26 cellular contexts compared by ENCODE assay signal in the genomic region with DNA sequence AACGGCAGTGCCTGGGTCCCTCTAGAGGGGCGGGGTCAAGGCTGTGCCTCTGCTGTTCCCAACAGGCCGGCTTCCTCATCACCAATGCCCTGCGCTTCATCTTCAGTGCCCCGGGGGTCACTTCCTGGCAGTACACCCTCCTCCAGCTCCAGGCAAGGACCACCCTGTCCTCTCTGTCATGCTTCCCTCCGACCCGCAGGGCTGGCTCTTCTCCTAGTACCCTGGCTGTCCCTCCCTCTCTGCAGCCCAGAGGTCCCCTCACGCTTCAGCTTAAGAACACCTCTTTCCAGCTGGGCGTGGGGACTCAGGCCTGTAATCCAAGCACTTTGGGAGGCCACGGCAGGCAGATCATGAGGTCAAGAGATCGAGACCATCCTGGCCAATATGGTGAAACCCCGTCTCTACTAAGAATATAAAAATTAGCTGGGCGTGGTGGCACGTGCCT. TPM values are rescaled to one million over a fixed set of nuclear protein-coding genes. Genes with fewer than 3 reads are reported as not detected.
DNase-seq lines count a peak whose midpoint lies in the region; ATAC-seq and TF ChIP-seq lines count a peak whose summit lies in the region.
"Had no signal": no experiment of that assay in that cellular context is flagged by ENCODE, and none has a peak within 500 bp of the region (broad histone marks: within the 10 kb centered on the region; RNA-seq: fewer than 3 reads in every experiment).

No MANE protein-coding gene starts in this region.

- H3K27me3 ChIP-seq in heart right ventricle (no peaks in the 10 kb centered on the region), right atrium auricular region (no peaks in the 10 kb centered on the region)
- H3K27me3 ChIP-seq: breast epithelium, MG63, neutrophil, suprapubic skin, uterus had no signal

- H3K4me3 ChIP-seq in heart right ventricle (no peak overlapping the region), right atrium auricular region (no peak overlapping the region)
- H3K4me3 ChIP-seq: breast epithelium, K562, lung, MG63, mucosa of descending colon, suprapubic skin, uterus had no signal

- no peak for ATAC-seq in heart right ventricle
- no peak for ATAC-seq in activated naive CD8-positive, alpha-beta T cell treated with anti-CD3 and anti-CD28 coated beads, Interleukin-2, amount 10 ng/mL, durations not matched to agents 7 days and 5 days (ENCODE audit: low read depth)
- ATAC-seq: K562 had no signal

- H3K9me3 Mint-ChIP-seq in activated naive CD8-positive, alpha-beta T cell treated with anti-CD3 and anti-CD28 coated beads, Interleukin-2, amount 10 ng/mL, durations not matched to agents 7 days and 5 days, result no peaks in the 10 kb centered on the region
- H3K9me3 Mint-ChIP-seq in nephron progenitor cell, result no peaks in the 10 kb centered on the region
- H3K9me3 Mint-ChIP-seq in activated T-cell treated with anti-CD3 and anti-CD28 coated beads, Interleukin-2, amount 50 U/mL, for 24 hours, result no peaks in the 10 kb centered on the region

- H3K4me1 ChIP-seq in heart right ventricle (peaks cover 18 to 65% (median 51%) of the 10 kb centered on the region in 9 donors), right atrium auricular region (peaks cover 0 to 55% of the 10 kb centered on the region in 2 donors)
- H3K4me1 ChIP-seq: breast epithelium, uterus had no signal

- TF ChIP-seq CTCF in heart right ventricle (IDR thresholded peaks at IDR 0.05), result no peak
- no peak for TF ChIP-seq CTCF in right atrium auricular region (IDR thresholded peaks at IDR 0.05)
- no peak for TF ChIP-seq CTCF in nephron progenitor cell (IDR thresholded peaks at IDR 0.05)
- TF ChIP-seq CTCF in RWPE1 (conservative IDR thresholded peaks at IDR 0.05; ENCODE audit: low read depth), result no peak

- no peaks in the 10 kb centered on the region for H3K27me3 Mint-ChIP-seq in activated naive CD8-positive, alpha-beta T cell treated with anti-CD3 and anti-CD28 coated beads, Interleukin-2, amount 10 ng/mL, durations not matched to agents 7 days and 5 days
- H3K27me3 Mint-ChIP-seq in nephron progenitor cell (ENCODE audit: low read depth, poor library complexity), result peaks cover 7% of the 10 kb centered on the region
- no peaks in the 10 kb centered on the region for H3K27me3 Mint-ChIP-seq in activated T-cell treated with anti-CD3 and anti-CD28 coated beads, Interleukin-2, amount 50 U/mL, for 24 hours

- CTCF ChIA-PET in RWPE1 (lab: Yijun Ruan, JAX), result interaction anchor here (0.7 kb wide), 1 partner anchor 222 kb away, joined by 3 read pairs; no protein-coding TSS in a partner anchor

- H3K4me3 Mint-ChIP-seq in activated naive CD8-positive, alpha-beta T cell treated with anti-CD3 and anti-CD28 coated beads, Interleukin-2, amount 10 ng/mL, durations not matched to agents 7 days and 5 days, result no peak overlapping the region
- H3K4me3 Mint-ChIP-seq in nephron progenitor cell, result no peak overlapping the region
- no peak overlapping the region for H3K4me3 Mint-ChIP-seq in activated T-cell treated with anti-CD3 and anti-CD28 coated beads, Interleukin-2, amount 50 U/mL, for 24 hours

- peak overlapping the region; percentile 77 for H3K27ac Mint-ChIP-seq in activated naive CD8-positive, alpha-beta T cell treated with anti-CD3 and anti-CD28 coated beads, Interleukin-2, amount 10 ng/mL, durations not matched to agents 7 days and 5 days
- peak overlapping the region; percentile 74 for H3K27ac Mint-ChIP-seq in nephron progenitor cell
- no peak overlapping the region for H3K27ac Mint-ChIP-seq in activated T-cell treated with anti-CD3 and anti-CD28 coated beads, Interleukin-2, amount 50 U/mL, for 24 hours

- H3K27ac ChIP-seq in heart right ventricle, result peak overlapping the region in 7 of 10 donors; percentile 47 to 82 (median 69)
- peak overlapping the region in 1 of 2 donors; percentile 64 for H3K27ac ChIP-seq in right atrium auricular region
- no peak overlapping the region for H3K27ac ChIP-seq in RWPE1
- H3K27ac ChIP-seq: neutrophil, suprapubic skin had no signal

- H3K36me3 ChIP-seq in heart right ventricle (peaks cover 0 to 61% (median 21%) of the 10 kb centered on the region in 9 donors), right atrium auricular region (peaks cover 30% of the 10 kb centered on the region)
- H3K36me3 ChIP-seq: breast epithelium, MG63, uterus had no signal

- H3K9me3 ChIP-seq in heart right ventricle, result no peaks in the 10 kb centered on the region
- H3K9me3 ChIP-seq in right atrium auricular region, result no peaks in the 10 kb centered on the region
- H3K9me3 ChIP-seq: breast epithelium, MG63, mucosa of descending colon, neutrophil, suprapubic skin, uterus had no signal

- intact Hi-C loops in heart right ventricle (cut with DNase I), result no loop called here

- DNase-seq in heart right ventricle (no peak), right atrium auricular region (ENCODE audit: low spot score) (no peak), nephron progenitor cell (no peak), RWPE1 (ENCODE audit: low spot score) (no peak), COLO668 (lab: John Stamatoyannopoulos, UW; ENCODE audit: unreplicated experiment) (no peak)
- no peak for DNase-seq in activated naive CD8-positive, alpha-beta T cell treated with anti-CD3 and anti-CD28 coated beads, Interleukin-2, amount 10 ng/mL, durations not matched to agents 7 days and 5 days
- no peak for DNase-seq in activated T-cell treated with anti-CD3 and anti-CD28 coated beads, Interleukin-2, amount 50 U/mL, for 24 hours
- DNase-seq: activated CD4-positive, CD25-positive, alpha-beta regulatory T cell; activated gamma-delta T cell; amniotic stem cell; dermis blood vessel endothelial cell; DMS153; islet precursor cell; MG63; NCI-H1417; NCI-H2081 treated with DMSO at 0.1 percent for 48 hours; NCI-H446; NCI-H82; stimulated activated CD4-positive, alpha-beta T cell treated with anti-CD3 and anti-CD28 coated beads, Interleukin-1b, Interleukin-23, amount 100 ng/mL, for 48 hours; uterus had no signal

- WGBS in heart right ventricle, 2 donors, result 79 to 84% methylated on average over 14 of the region's 14 CpGs

- peaks cover 18% of the 10 kb centered on the region for H3K36me3 Mint-ChIP-seq in activated naive CD8-positive, alpha-beta T cell treated with anti-CD3 and anti-CD28 coated beads, Interleukin-2, amount 10 ng/mL, durations not matched to agents 7 days and 5 days
- H3K36me3 Mint-ChIP-seq in nephron progenitor cell (ENCODE audit: low read depth), result no peaks in the 10 kb centered on the region
- H3K36me3 Mint-ChIP-seq in activated T-cell treated with anti-CD3 and anti-CD28 coated beads, Interleukin-2, amount 50 U/mL, for 24 hours (ENCODE audit: low read depth), result peaks cover 36% of the 10 kb centered on the region

- peaks cover 23% of the 10 kb centered on the region for H3K4me1 Mint-ChIP-seq in activated naive CD8-positive, alpha-beta T cell treated with anti-CD3 and anti-CD28 coated beads, Interleukin-2, amount 10 ng/mL, durations not matched to agents 7 days and 5 days
- H3K4me1 Mint-ChIP-seq in nephron progenitor cell, result peaks cover 21% of the 10 kb centered on the region
- peaks cover 25% of the 10 kb centered on the region for H3K4me1 Mint-ChIP-seq in activated T-cell treated with anti-CD3 and anti-CD28 coated beads, Interleukin-2, amount 50 U/mL, for 24 hours (ENCODE audit: low read depth)

- POLR2A ChIA-PET in activated naive CD8-positive, alpha-beta T cell treated with anti-CD3 and anti-CD28 coated beads, Interleukin-2, amount 10 ng/mL, durations not matched to agents 7 days and 5 days (lab: Charles Lee), result interaction anchor here (0.6 kb wide), 1 partner anchor 33 kb away, joined by 3 read pairs; the partner anchor contains the start of gene TMEM94
- POLR2A ChIA-PET in RWPE1 (lab: Yijun Ruan, JAX; ENCODE audit: low non-redundant PET), result no interaction called here

RNA-seq across cellular contexts. Expression of gene CASKIN2, which starts 25.8 kb away (rescaled TPM):
- total RNA-seq in heart right ventricle (10 to 100 TPM; 29.0 to 59.2 (median 37.2) TPM), right atrium auricular region (10 to 100 TPM; 18.3 to 28.7 TPM)
- polyA plus RNA-seq in heart right ventricle, result 10 to 100 TPM; 17.6 to 31.2 TPM
- total RNA-seq in activated naive CD8-positive, alpha-beta T cell treated with anti-CD3 and anti-CD28 coated beads, Interleukin-2, amount 10 ng/mL, durations not matched to agents 7 days and 5 days, result 1 to 10 TPM in 1 of 2 experiments, under 1 TPM in 1; 0.72 to 2.3 TPM

RNA-seq across cellular contexts. Expression of gene TSEN54, which starts 26.8 kb away (rescaled TPM):
- total RNA-seq in heart right ventricle (1 to 10 TPM; 4.2 to 9.9 (median 6.1) TPM), right atrium auricular region (10 to 100 TPM in 1 of 2 donors, 1 to 10 TPM in 1; 9.6 to 13.8 TPM)
- 10 to 100 TPM; 13.6 to 18.1 TPM for polyA plus RNA-seq in heart right ventricle
- total RNA-seq in activated naive CD8-positive, alpha-beta T cell treated with anti-CD3 and anti-CD28 coated beads, Interleukin-2, amount 10 ng/mL, durations not matched to agents 7 days and 5 days, result 10 to 100 TPM; 75.2 to 76.0 TPM

RNA-seq across cellular contexts. Expression of gene TMEM94, which starts 33.1 kb away (rescaled TPM):
- total RNA-seq in heart right ventricle (10 to 100 TPM; 29.0 to 66.7 (median 41.3) TPM), right atrium auricular region (10 to 100 TPM; 56.3 to 61.6 TPM)
- 10 to 100 TPM; 25.6 to 56.1 TPM for polyA plus RNA-seq in heart right ventricle
- total RNA-seq in activated naive CD8-positive, alpha-beta T cell treated with anti-CD3 and anti-CD28 coated beads, Interleukin-2, amount 10 ng/mL, durations not matched to agents 7 days and 5 days, result 100 to 1,000 TPM; 112 to 115 TPM

RNA-seq across cellular contexts. Expression of gene LLGL2, which starts 36.0 kb away (rescaled TPM):
- total RNA-seq in heart right ventricle, result 1 to 10 TPM; 1.1 to 5.0 (median 2.6) TPM
- 10 to 100 TPM in 1 of 2 donors, 1 to 10 TPM in 1; 5.6 to 14.8 TPM for polyA plus RNA-seq in heart right ventricle
- total RNA-seq in right atrium auricular region, result 1 to 10 TPM; 4.1 to 8.5 TPM
- 10 to 100 TPM; 36.9 to 37.2 TPM for total RNA-seq in activated naive CD8-positive, alpha-beta T cell treated with anti-CD3 and anti-CD28 coated beads, Interleukin-2, amount 10 ng/mL, durations not matched to agents 7 days and 5 days

Comparison
In these comparisons a context has a peak if more than half of its experiments do, and no peak if none do; other contexts are left out.
1. RNA of gene CASKIN2, which starts 25.8 kb away (total RNA-seq): 29.0 to 59.2 TPM in heart right ventricle and 18.3 to 28.7 TPM in right atrium auricular region; 0.72 to 2.3 TPM in activated naive CD8-positive, alpha-beta T cell treated with anti-CD3 and anti-CD28 coated beads, Interleukin-2, amount 10 ng/mL, durations not matched to agents 7 days and 5 days; every median in the first group is over 4 times any median in the second.
2. RNA of gene TSEN54, which starts 26.8 kb away (total RNA-seq): 75.2 to 76.0 TPM in activated naive CD8-positive, alpha-beta T cell treated with anti-CD3 and anti-CD28 coated beads, Interleukin-2, amount 10 ng/mL, durations not matched to agents 7 days and 5 days; 9.6 to 13.8 TPM in right atrium auricular region and 4.2 to 9.9 TPM in heart right ventricle; every median in the first group is over 4 times any median in the second.